ENCODE assay signal across 25 cellular contexts in genomic region chr4:147207941-147208340, GRCh38.
"Had no signal": no experiment of that assay in that cellular context is flagged by ENCODE, and none has a peak within 500 bp of the region (broad histone marks: within the 10 kb centered on the region; RNA-seq: fewer than 3 reads in every experiment).

No MANE protein-coding gene starts in this region.

- DNase-seq: activated CD4-positive, alpha-beta T cell treated with anti-CD3 and anti-CD28 coated beads for 48 hours; activated CD4-positive, alpha-beta T cell treated with anti-CD3 and anti-CD28 coated beads, Interleukin-2, amount 50 U/mL, for 4 hours; activated CD4-positive, CD25-positive, alpha-beta regulatory T cell treated with anti-CD3 and anti-CD28 coated beads, Interleukin-2, amount 50 U/mL, for 72 hours; activated CD8-positive, alpha-beta memory T cell treated with anti-CD3 and anti-CD28 coated beads, Interleukin-2, amount 50 U/mL, for 48 hours; activated CD8-positive, alpha-beta T cell treated with anti-CD3 and anti-CD28 coated beads, Interleukin-2, amount 10 ng/mL, durations not matched to agents 7 days and 5 days; activated effector memory CD4-positive, alpha-beta T cell treated with anti-CD3 and anti-CD28 coated beads, Interleukin-2, amount 50 U/mL, for 16 hours; activated naive CD4-positive, alpha-beta T cell treated with Interleukin-2 at 50 U/mL for 16 hours; activated T-cell treated with anti-CD3 and anti-CD28 coated beads, Interleukin-2, amount 50 U/mL, for 4 hours; caudate nucleus; colonic mucosa; MM.1S; NCI-H1105; NCI-H1436; NCI-H1694 treated with DMSO at 0.1 percent for 48 hours; NCI-H2029 treated with DMSO at 0.1 percent for 48 hours; NCI-H510A treated with DMSO at 0.1 percent for 48 hours; NCI-H69; PC-3; SHP77; T-helper 17 cell; T-helper 9 cell had no signal

- H3K9me3 ChIP-seq: breast epithelium, colonic mucosa, SJSA1 had no signal

- H3K4me3 ChIP-seq: breast epithelium, colonic mucosa, SJSA1 had no signal

- H3K27me3 ChIP-seq: breast epithelium, colonic mucosa, SJSA1 had no signal

- H3K36me3 ChIP-seq: breast epithelium, colonic mucosa, SJSA1 had no signal

- H3K9me3 Mint-ChIP-seq: activated T-cell treated with anti-CD3 and anti-CD28 coated beads, Interleukin-2, amount 50 U/mL, for 4 hours had no signal

- H3K4me1 ChIP-seq: breast epithelium, colonic mucosa, SJSA1 had no signal

- ATAC-seq: activated CD8-positive, alpha-beta T cell treated with anti-CD3 and anti-CD28 coated beads, Interleukin-2, amount 10 ng/mL, durations not matched to agents 7 days and 5 days; activated T-cell treated with anti-CD3 and anti-CD28 coated beads, Interleukin-2, amount 50 U/mL, for 4 hours; PC-3; T-helper 17 cell; WTC11 had no signal

- H3K4me3 Mint-ChIP-seq: activated CD8-positive, alpha-beta T cell treated with anti-CD3 and anti-CD28 coated beads, Interleukin-2, amount 10 ng/mL, durations not matched to agents 7 days and 5 days; activated naive CD8-positive, alpha-beta T cell; activated T-cell treated with anti-CD3 and anti-CD28 coated beads, Interleukin-2, amount 50 U/mL, for 4 hours; T-helper 17 cell; WTC11 had no signal

- H3K27ac ChIP-seq: breast epithelium, colonic mucosa, SJSA1 had no signal

- H3K27me3 Mint-ChIP-seq: T-helper 17 cell had no signal

- H3K4me1 Mint-ChIP-seq: T-helper 17 cell, WTC11 had no signal

- H3K27ac Mint-ChIP-seq: activated CD8-positive, alpha-beta T cell treated with anti-CD3 and anti-CD28 coated beads, Interleukin-2, amount 10 ng/mL, durations not matched to agents 7 days and 5 days; activated naive CD8-positive, alpha-beta T cell; T-helper 17 cell; WTC11 had no signal

- H3K36me3 Mint-ChIP-seq: activated naive CD8-positive, alpha-beta T cell; WTC11 had no signal
